In genomic region chr10:59865101-59865500, GRCh38 we compare ENCODE assay signal across 8 cellular contexts. TPM values are rescaled to one million over a fixed set of nuclear protein-coding genes. Genes with fewer than 3 reads are reported as not detected.
DNase-seq lines count a peak whose midpoint lies in the region; ATAC-seq and TF ChIP-seq lines count a peak whose summit lies in the region.

No MANE protein-coding gene starts in this region.

- no peaks in the 10 kb centered on the region for H3K36me3 ChIP-seq in CD8-positive, alpha-beta T cell (ENCODE audit: insufficient read depth, low read length)

- no peaks in the 10 kb centered on the region for H3K27me3 ChIP-seq in CD8-positive, alpha-beta T cell (ENCODE audit: insufficient read depth, low read length)

- no peaks in the 10 kb centered on the region for H3K9me3 ChIP-seq in CD8-positive, alpha-beta T cell (ENCODE audit: low read length)

- peak; percentile 24 for TF ChIP-seq CTCF in CD8-positive, alpha-beta T cell (IDR thresholded peaks at IDR 0.05)

- H3K27me3 Mint-ChIP-seq in CD8-positive, alpha-beta T cell (ENCODE audit: low read depth) = no peaks in the 10 kb centered on the region

- peaks cover 5% of the 10 kb centered on the region for H3K36me3 Mint-ChIP-seq in CD8-positive, alpha-beta T cell
- peaks cover 9% of the 10 kb centered on the region for H3K36me3 Mint-ChIP-seq in stimulated activated effector memory CD8-positive, alpha-beta T cell treated with anti-CD3 and anti-CD28 coated beads, Interleukin-12 subunit alpha, Interleukin-12 subunit beta, amount 100 ng/mL, for 72 hours

- peak overlapping the region; percentile 46 for H3K27ac Mint-ChIP-seq in CD8-positive, alpha-beta T cell
- H3K27ac Mint-ChIP-seq in stimulated activated effector memory CD8-positive, alpha-beta T cell treated with anti-CD3 and anti-CD28 coated beads, Interleukin-12 subunit alpha, Interleukin-12 subunit beta, amount 100 ng/mL, for 72 hours = no peak overlapping the region

- no peak overlapping the region for H3K4me3 ChIP-seq in CD8-positive, alpha-beta T cell (ENCODE audit: low read depth, low read length)

- H3K9me3 Mint-ChIP-seq in CD8-positive, alpha-beta T cell = no peaks in the 10 kb centered on the region
- no peaks in the 10 kb centered on the region for H3K9me3 Mint-ChIP-seq in stimulated activated effector memory CD8-positive, alpha-beta T cell treated with anti-CD3 and anti-CD28 coated beads, Interleukin-12 subunit alpha, Interleukin-12 subunit beta, amount 100 ng/mL, for 72 hours

- intact Hi-C loops in CD8-positive, alpha-beta T cell (cut with DNase I, micrococcal nuclease) = loop anchor here (2.0 to 10.0 kb wide), 3 partner anchors 42 to 780 kb away; partner anchors contain the start of gene CCDC6 (in 1 of the 2)
- intact Hi-C loops in posterior vena cava (cut with DNase I) = no loop called here

- ATAC-seq in CD8-positive, alpha-beta T cell = peak; percentile 35
- ATAC-seq in GM18867 (IDR thresholded peaks at IDR 0.05; ENCODE audit: unreplicated experiment) (peak; percentile 81), HG03108 (IDR thresholded peaks at IDR 0.05; ENCODE audit: unreplicated experiment) (peak; percentile 69), SK-N-SH treated with all-trans-retinoic acid at 6 μM for 48 hours (peak; percentile 77)
- peak; percentile 59 for ATAC-seq in stimulated activated effector memory CD8-positive, alpha-beta T cell treated with anti-CD3 and anti-CD28 coated beads, Interleukin-12 subunit alpha, Interleukin-12 subunit beta, amount 100 ng/mL, for 72 hours

- CTCF ChIA-PET in CD8-positive, alpha-beta T cell (lab: Charles Lee) = interaction anchor here (0.6 to 3.8 kb wide), 13 partner anchors 9 to 170 kb away, joined by 3 to 16 read pairs (median 3); partner anchors contain the start of gene CCDC6

- H3K4me1 Mint-ChIP-seq in CD8-positive, alpha-beta T cell (ENCODE audit: low read depth) = peaks cover 63% of the 10 kb centered on the region
- peaks cover 79% of the 10 kb centered on the region for H3K4me1 Mint-ChIP-seq in stimulated activated effector memory CD8-positive, alpha-beta T cell treated with anti-CD3 and anti-CD28 coated beads, Interleukin-12 subunit alpha, Interleukin-12 subunit beta, amount 100 ng/mL, for 72 hours

- H3K4me3 Mint-ChIP-seq in CD8-positive, alpha-beta T cell = peak overlapping the region; percentile 5
- no peak overlapping the region for H3K4me3 Mint-ChIP-seq in stimulated activated effector memory CD8-positive, alpha-beta T cell treated with anti-CD3 and anti-CD28 coated beads, Interleukin-12 subunit alpha, Interleukin-12 subunit beta, amount 100 ng/mL, for 72 hours

- no peak for DNase-seq in CD8-positive, alpha-beta T cell
- DNase-seq in globus pallidus (ENCODE audit: low spot score) (peak; percentile 40), posterior vena cava (ENCODE audit: low spot score) (no peak)
- no peak for DNase-seq in stimulated activated effector memory CD8-positive, alpha-beta T cell treated with anti-CD3 and anti-CD28 coated beads, Interleukin-12 subunit alpha, Interleukin-12 subunit beta, amount 100 ng/mL, for 72 hours (ENCODE audit: low spot score in 2 of 2)
- no peak for DNase-seq in activated effector memory CD4-positive, alpha-beta T cell treated with anti-CD3 and anti-CD28 coated beads, Interleukin-2, amount 50 U/mL, for 16 hours

- H3K4me1 ChIP-seq in CD8-positive, alpha-beta T cell (ENCODE audit: insufficient read depth, low read length) = peaks cover 24% of the 10 kb centered on the region

- H3K27ac ChIP-seq in CD8-positive, alpha-beta T cell (ENCODE audit: low read depth, low read length) = no peak overlapping the region

- POLR2A ChIA-PET in CD8-positive, alpha-beta T cell (lab: Charles Lee) = interaction anchor here (0.9 to 2.1 kb wide), 3 partner anchors 8 to 43 kb away, joined by 3 to 7 read pairs (median 3); partner anchors contain the start of gene CCDC6

TF ChIP-seq in SK-N-SH treated with all-trans-retinoic acid at 6 μM for 48 hours, 23 proteins besides CTCF, POLR2A, EP300 and RAD21 (continues in another document):
- TF ChIP-seq RARB (CRISPR knock-in tag; IDR thresholded peaks at IDR 0.05) (no peak), CSRNP3 (CRISPR knock-in tag; IDR thresholded peaks at IDR 0.05) (no peak), TSHZ2 (CRISPR knock-in tag; IDR thresholded peaks at IDR 0.05) (no peak), CSDC2 (CRISPR knock-in tag; IDR thresholded peaks at IDR 0.05) (no peak), BACH2 (CRISPR knock-in tag; IDR thresholded peaks at IDR 0.05; ENCODE audit: borderline replicate concordance) (no peak), CREB5 (CRISPR knock-in tag; IDR thresholded peaks at IDR 0.05; ENCODE audit: low read depth) (no peak), ESRRG (CRISPR knock-in tag; IDR thresholded peaks at IDR 0.05) (no peak), GLIS3 (CRISPR knock-in tag; IDR thresholded peaks at IDR 0.05) (no peak), ARNTL (CRISPR knock-in tag; IDR thresholded peaks at IDR 0.05; ENCODE audit: borderline replicate concordance, low read depth) (no peak), PATZ1 (CRISPR knock-in tag; IDR thresholded peaks at IDR 0.05; ENCODE audit: borderline replicate concordance) (no peak)

RNA-seq across cellular contexts. Expression of gene CCDC6, which starts 41.3 kb away (rescaled TPM):
- total RNA-seq in CD8-positive, alpha-beta T cell = 10 to 100 TPM; 21.6 to 23.7 TPM
- 10 to 100 TPM; 60.4 to 64.3 TPM for total RNA-seq in posterior vena cava

Comparison
In these comparisons a context has a peak if more than half of its experiments do, and no peak if none do; other contexts are left out.
1. intact Hi-C loops: an anchor here in CD8-positive, alpha-beta T cell (2.0 to 10.0 kb wide); none called in posterior vena cava.